In the genomic region with DNA sequence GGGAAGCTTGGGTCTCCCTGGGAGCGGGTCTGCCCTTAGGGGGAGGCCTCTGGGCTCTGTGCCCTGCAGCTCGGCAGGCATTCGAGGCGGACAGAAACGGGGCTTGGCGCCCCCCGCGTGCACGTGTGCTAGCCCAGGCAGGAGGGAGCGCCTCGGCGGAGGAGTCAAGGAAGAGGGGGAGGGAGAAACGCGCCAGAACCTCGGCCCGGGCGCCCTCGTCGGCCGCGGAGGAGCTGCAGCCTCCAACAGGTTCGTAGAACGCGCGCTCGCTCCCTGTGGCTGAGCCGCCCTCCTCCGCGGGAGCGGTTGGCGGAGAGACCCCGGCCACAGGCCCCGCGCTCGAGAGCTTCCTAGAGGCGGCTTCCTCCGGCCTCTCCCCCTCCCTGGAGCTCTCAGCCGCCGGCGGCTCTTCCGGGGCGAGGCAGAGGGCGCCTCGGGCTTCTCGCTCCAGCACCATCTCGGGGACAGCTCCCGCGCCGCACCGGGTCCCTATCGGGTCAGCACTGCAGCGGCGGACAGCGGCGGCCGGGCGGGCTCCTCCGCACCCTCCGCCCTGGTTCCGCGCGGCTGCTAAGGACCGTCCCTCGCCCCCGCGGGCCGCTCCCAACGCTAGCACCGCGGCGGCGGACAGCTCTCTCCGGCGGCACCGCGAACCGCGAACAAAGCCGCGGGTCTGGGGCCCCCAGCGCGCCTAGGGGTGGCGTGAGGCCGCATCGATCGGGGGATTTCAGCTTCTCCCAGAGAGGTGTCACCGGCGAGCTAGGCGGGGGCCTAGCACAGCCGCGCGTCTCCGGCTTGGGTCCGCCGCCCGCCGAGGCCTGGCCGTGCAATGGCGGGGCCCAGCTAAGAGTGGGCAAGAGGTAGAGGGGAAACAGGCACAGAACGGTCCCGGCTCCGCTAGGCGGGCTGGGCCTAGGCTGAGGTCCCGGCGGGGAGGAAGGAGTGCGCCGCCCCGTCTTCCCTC, we compare ENCODE assay signal across 8 cellular contexts.
DNase-seq lines count a peak whose midpoint lies in the region; ATAC-seq and TF ChIP-seq lines count a peak whose summit lies in the region.

No MANE protein-coding gene starts in this region.

- no peaks in the 10 kb centered on the region for H3K9me3 ChIP-seq in HUES64 (ENCODE audit: insufficient read depth, low read depth, low read length)
- H3K9me3 ChIP-seq in left ventricle myocardium inferior (replicated peaks) = peaks cover 3% of the 10 kb centered on the region

- peaks cover 42% of the 10 kb centered on the region for H3K27me3 ChIP-seq in HUES64 (ENCODE audit: insufficient read depth, low read length)
- H3K27me3 ChIP-seq in left ventricle myocardium inferior (ENCODE audit: low read depth) = peaks cover 99% of the 10 kb centered on the region

- no peak overlapping the region for H3K9ac ChIP-seq in HUES64 (ENCODE audit: low read depth, low read length)

- H3K4me3 ChIP-seq in AG09309 (ENCODE audit: control insufficient read depth, low read depth, low read length) = peak overlapping the region; percentile 15
- H3K4me3 ChIP-seq in HUES64 (ENCODE audit: low read length) = peak overlapping the region; percentile 60
- H3K4me3 ChIP-seq in left ventricle myocardium inferior = peak overlapping the region; percentile 52

- DNase-seq in AG09309 (ENCODE audit: low read depth) (peak; percentile 28), SW480 (ENCODE audit: low spot score) (peak; percentile 83), amniotic epithelial cell (ENCODE audit: low read depth) (peak; percentile 59), left ventricle myocardium inferior (peak; percentile 79), putamen (ENCODE audit: low spot score) (peak; percentile 56)

- no peak for TF ChIP-seq CTCF in AG09309 (IDR thresholded peaks at IDR 0.05; ENCODE audit: control insufficient read depth, insufficient read depth, low read depth, low read length, missing control alignments)
- TF ChIP-seq CTCF in left ventricle myocardium inferior (IDR thresholded peaks at IDR 0.05; ENCODE audit: borderline replicate concordance) = no peak

- H3K36me3 ChIP-seq in HUES64 (ENCODE audit: insufficient read depth, low read length) = no peaks in the 10 kb centered on the region
- H3K36me3 ChIP-seq in left ventricle myocardium inferior = no peaks in the 10 kb centered on the region

- intact Hi-C loops in left ventricle myocardium inferior (cut with micrococcal nuclease) = no loop called here

- peaks cover 7% of the 10 kb centered on the region for H3K4me1 ChIP-seq in HUES64 (ENCODE audit: insufficient read depth, low read length)
- peaks cover 15% of the 10 kb centered on the region for H3K4me1 ChIP-seq in left ventricle myocardium inferior

- WGBS in HUES64 = under 1% methylated on average over 108 of the region's 108 CpGs

- H3K27ac ChIP-seq in HUES64 (ENCODE audit: low read depth, low read length) = no peak overlapping the region
- no peak overlapping the region for H3K27ac ChIP-seq in left ventricle myocardium inferior (replicated peaks)

- ATAC-seq in GM19372 (IDR thresholded peaks at IDR 0.05; ENCODE audit: low read depth, unreplicated experiment) = peak; percentile 82
- no peak for ATAC-seq in HG03469 (IDR thresholded peaks at IDR 0.05; ENCODE audit: unreplicated experiment)

Comparison
In these comparisons a context has a peak if more than half of its experiments do, and no peak if none do; other contexts are left out.
1. DNase-seq: peak in every context shown above with its lines; median percentile 83 in SW480; 79 in left ventricle myocardium inferior; 59 in amniotic epithelial cell; 56 in putamen; 28 in AG09309.